9 cellular contexts compared by ENCODE assay signal in genomic region chr6:22145823-22146379, GRCh38.
DNase-seq lines count a peak whose midpoint lies in the region; ATAC-seq and TF ChIP-seq lines count a peak whose summit lies in the region.
"Had no signal": no experiment of that assay in that cellular context is flagged by ENCODE, and none has a peak within 500 bp of the region (broad histone marks: within the 10 kb centered on the region; RNA-seq: fewer than 3 reads in every experiment).

No MANE protein-coding gene starts in this region.

- peaks cover 22% of the 10 kb centered on the region for H3K4me1 ChIP-seq in A673 (ENCODE audit: insufficient read depth, low read length, poor library complexity, severe bottlenecking)

- H3K9me3 ChIP-seq in A673 (ENCODE audit: low read depth, low read length, poor library complexity, severe bottlenecking) (no peaks in the 10 kb centered on the region), T-helper 17 cell (ENCODE audit: control insufficient read depth, low read length, poor library complexity, severe bottlenecking) (no peaks in the 10 kb centered on the region)

- H3K4me3 ChIP-seq in A673 (ENCODE audit: low read depth, low read length, poor library complexity, severe bottlenecking): no peak overlapping the region

- DNase-seq in A673 (ENCODE audit: low spot score) (peak; percentile 39), HEK293T (ENCODE audit: extremely low spot score) (peak; percentile 11), UCSD-AML1 (lab: John Stamatoyannopoulos, UW; ENCODE audit: unreplicated experiment) (peak; percentile 11), head of caudate nucleus (peak; percentile 65 to 94 (median 88)), retina (peak; percentile 77), T-helper 17 cell (no peak)

- H3K27ac ChIP-seq in A673 (ENCODE audit: low read depth, low read length, poor library complexity, severe bottlenecking): no peak overlapping the region

- H3K27me3 Mint-ChIP-seq in T-helper 17 cell: peaks cover 19% of the 10 kb centered on the region

- intact Hi-C loops in A673 (cut with micrococcal nuclease; ENCODE audit: unreplicated experiment) (no loop called here), head of caudate nucleus (cut with DNase I) (loop anchor here (5.0 kb wide), 1 partner anchor 549 kb away; no protein-coding TSS in a partner anchor)

- POLR2A ChIA-PET in A673 (lab: Charles Lee; ENCODE audit: low non-redundant PET) (no interaction called here), HEK293T (lab: Yijun Ruan, JAX) (no interaction called here)

- no peak overlapping the region for H3K27ac Mint-ChIP-seq in T-helper 17 cell
- H3K27ac Mint-ChIP-seq: activated naive CD4-positive, alpha-beta T cell treated with anti-CD3 and anti-CD28 coated beads, Interleukin-2, amount 50 U/mL, for 24 hours had no signal

- no peaks in the 10 kb centered on the region for H3K27me3 ChIP-seq in A673 (replicated peaks; ENCODE audit: insufficient read depth, low read depth, low read length, poor library complexity)

- TF ChIP-seq CTCF in A673 (conservative IDR thresholded peaks at IDR 0.05; ENCODE audit: low read depth, low read length): peak; percentile 42; the same call in 1 of the 2 replicates

- no peak overlapping the region for H3K4me3 Mint-ChIP-seq in T-helper 17 cell

- CTCF ChIA-PET in A673 (lab: Charles Lee) (no interaction called here), HEK293T (lab: Yijun Ruan, JAX) (no interaction called here)

- no TSS peak for BruUV-seq in A673 (replicated peaks; lab: Mats Ljungman, UMichigan)

- no peak for ATAC-seq in GM21619 (IDR thresholded peaks at IDR 0.05; ENCODE audit: unreplicated experiment)
- ATAC-seq in T-helper 17 cell: no peak
- no peak for ATAC-seq in GM21447 (IDR thresholded peaks at IDR 0.05; ENCODE audit: unreplicated experiment)

- H3K36me3 Mint-ChIP-seq in T-helper 17 cell (ENCODE audit: low read depth): no peaks in the 10 kb centered on the region

- no peaks in the 10 kb centered on the region for H3K4me1 Mint-ChIP-seq in T-helper 17 cell

- no peaks in the 10 kb centered on the region for H3K36me3 ChIP-seq in A673 (ENCODE audit: insufficient read depth, low read length, poor library complexity, severe bottlenecking)

TF ChIP-seq in HEK293T, 16 proteins besides CTCF, POLR2A, EP300 and RAD21:
- no peak for TF ChIP-seq L3MBTL2 (conservative IDR thresholded peaks at IDR 0.05)
- TF ChIP-seq LEF1 (IDR thresholded peaks at IDR 0.05; ENCODE audit: borderline replicate concordance): no peak
- TF ChIP-seq FOXA1 (IDR thresholded peaks at IDR 0.05): no peak
- no peak for TF ChIP-seq FOXM1 (IDR thresholded peaks at IDR 0.05; ENCODE audit: borderline replicate concordance)
- TF ChIP-seq NFRKB (IDR thresholded peaks at IDR 0.05): no peak
- TF ChIP-seq SP1 (IDR thresholded peaks at IDR 0.05): no peak
- TF ChIP-seq PKNOX1 (IDR thresholded peaks at IDR 0.05): no peak
- TF ChIP-seq HDGF (IDR thresholded peaks at IDR 0.05; ENCODE audit: borderline replicate concordance): no peak
- TF ChIP-seq ARNT (IDR thresholded peaks at IDR 0.05): no peak
- no peak for TF ChIP-seq TARDBP (IDR thresholded peaks at IDR 0.05)
- no peak for TF ChIP-seq SUZ12 (IDR thresholded peaks at IDR 0.05)
- TF ChIP-seq ZNF384 (IDR thresholded peaks at IDR 0.05): no peak
- TF ChIP-seq BHLHE40 (IDR thresholded peaks at IDR 0.05; ENCODE audit: borderline replicate concordance): no peak

Comparison
In these comparisons a context has a peak if more than half of its experiments do, and no peak if none do; other contexts are left out.
1. DNase-seq: peak in A673 (single experiment), HEK293T (single experiment), UCSD-AML1 (single experiment), head of caudate nucleus (42 of 42) and retina (single experiment); none in T-helper 17 cell (0 of 3).